In the genomic region with DNA sequence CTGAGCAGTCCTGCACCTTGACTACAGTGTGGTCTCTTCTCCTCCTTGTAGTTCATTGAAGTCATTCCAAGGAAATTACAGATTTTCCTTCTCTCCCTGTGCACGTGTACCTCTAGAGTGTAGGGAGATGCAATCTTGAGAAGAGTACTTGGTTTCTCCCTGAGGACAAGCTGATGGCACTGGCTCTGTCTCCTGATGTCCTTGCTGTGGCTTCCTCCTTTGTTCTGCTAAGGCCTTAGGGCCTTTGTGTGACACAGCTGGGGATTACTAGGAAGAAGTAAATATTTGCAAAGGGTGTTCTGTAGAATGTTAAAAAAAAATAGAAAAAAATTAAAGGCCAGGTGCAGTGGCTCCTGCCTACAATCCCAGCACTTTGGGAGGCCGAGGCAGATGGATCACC, we compare ENCODE assay signal across 14 cellular contexts.
"Had no signal": no experiment of that assay in that cellular context is flagged by ENCODE, and none has a peak within 500 bp of the region (broad histone marks: within the 10 kb centered on the region; RNA-seq: fewer than 3 reads in every experiment).

No MANE protein-coding gene starts in this region.

- H3K27me3 ChIP-seq: body of pancreas, tibial artery had no signal

- H3K4me3 ChIP-seq: body of pancreas, left ventricle myocardium inferior, tibial artery had no signal

- H3K27ac ChIP-seq: body of pancreas, left ventricle myocardium inferior, tibial artery had no signal

- DNase-seq: activated B cell treated with CpG ODN at 0.5 μM for 24 hours; activated CD4-positive, alpha-beta T cell treated with anti-CD3 and anti-CD28 coated beads for 48 hours; activated CD8-positive, alpha-beta memory T cell treated with anti-CD3 and anti-CD28 coated beads for 24 hours; activated gamma-delta T cell treated with Interleukin-2 at 50 U/mL for 16 hours; activated naive CD8-positive, alpha-beta T cell treated with anti-CD3 and anti-CD28 coated beads for 36 hours; amygdala; body of pancreas; caudate nucleus; kidney; left ventricle myocardium inferior; natural killer cell; retina; tibial artery had no signal

- H3K4me1 ChIP-seq: body of pancreas had no signal

- H3K36me3 ChIP-seq: left ventricle myocardium inferior, tibial artery had no signal

- H3K9me3 ChIP-seq: body of pancreas, left ventricle myocardium inferior, tibial artery had no signal

- FAIRE-seq: colon, kidney had no signal
